ENCODE assay signal across 8 cellular contexts in the genomic region with DNA sequence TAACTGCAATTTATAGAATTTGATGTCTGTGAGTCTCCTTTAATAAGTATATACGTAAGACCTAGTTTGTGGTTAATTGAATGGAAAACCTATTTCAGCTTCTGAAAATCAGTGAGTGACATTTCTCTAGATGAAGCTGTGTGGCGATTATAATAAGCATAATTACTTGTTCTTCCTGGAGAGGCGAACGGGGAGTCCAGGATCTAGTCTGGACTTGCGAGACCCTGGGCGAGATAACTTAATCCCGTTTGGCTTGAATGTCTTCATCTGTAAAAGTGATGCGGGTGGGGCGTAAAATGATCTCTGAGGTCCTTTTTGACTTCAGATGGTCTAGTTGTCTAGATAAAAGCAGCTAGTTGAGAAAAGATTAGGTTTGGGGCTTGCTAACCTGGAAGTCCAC. TPM values are rescaled to one million over a fixed set of nuclear protein-coding genes. Genes with fewer than 3 reads are reported as not detected.
DNase-seq lines count a peak whose midpoint lies in the region; ATAC-seq and TF ChIP-seq lines count a peak whose summit lies in the region.

No MANE protein-coding gene starts in this region.

- no peaks in the 10 kb centered on the region for H3K9me3 ChIP-seq in T-helper 17 cell (ENCODE audit: control insufficient read depth, low read length, poor library complexity, severe bottlenecking)
- H3K9me3 ChIP-seq in esophagus squamous epithelium, result no peaks in the 10 kb centered on the region
- H3K9me3 ChIP-seq in trophoblast cell (ENCODE audit: insufficient read depth, low read depth, low read length), result no peaks in the 10 kb centered on the region

- peak overlapping the region in 3 of 4 donors; percentile 94 to 96 (median 96) for H3K27ac ChIP-seq in esophagus squamous epithelium
- no peak overlapping the region for H3K27ac ChIP-seq in trophoblast cell (ENCODE audit: low read depth, low read length)

- H3K14ac ChIP-seq in trophoblast cell (ENCODE audit: low read length), result no peak overlapping the region

- CTCF ChIA-PET in Calu3 (lab: Charles Lee), result interaction anchor here (1.0 kb wide), 1 partner anchor 9 kb away, joined by 4 read pairs; no protein-coding TSS in a partner anchor

- peaks cover 5% of the 10 kb centered on the region for H3K79me2 ChIP-seq in trophoblast cell (ENCODE audit: control insufficient read depth, insufficient read depth, low read length, poor library complexity)

- peak overlapping the region; percentile 43 for H3K27ac Mint-ChIP-seq in Calu3 (ENCODE audit: unreplicated experiment)
- H3K27ac Mint-ChIP-seq in T-helper 17 cell, result no peak overlapping the region

- H3K27me3 ChIP-seq in esophagus squamous epithelium (peaks cover 0 to 17% (median 0%) of the 10 kb centered on the region in 4 donors), trophoblast cell (ENCODE audit: insufficient read depth, low read length) (no peaks in the 10 kb centered on the region)

- peak overlapping the region; percentile 67 to 88 (median 79) for H3K4me3 ChIP-seq in esophagus squamous epithelium
- H3K4me3 ChIP-seq in trophoblast cell (ENCODE audit: low read depth, low read length), result no peak overlapping the region

- intact Hi-C loops in Calu3 (cut with micrococcal nuclease; ENCODE audit: unreplicated experiment) (loop anchor here (2.0 kb wide), 1 partner anchor 22 kb away; no protein-coding TSS in a partner anchor), esophagus squamous epithelium (cut with DNase I) (no loop called here)

- no peak overlapping the region for H4K91ac ChIP-seq in trophoblast cell (ENCODE audit: low read depth, low read length)

- DNase-seq in Calu3, result no peak
- no peak for DNase-seq in T-helper 17 cell
- DNase-seq in esophagus squamous epithelium (lab: John Stamatoyannopoulos, UW), result no peak
- DNase-seq in trophoblast cell, result peak; percentile 14 to 52
- no peak for DNase-seq in DMS79 (lab: John Stamatoyannopoulos, UW)
- DNase-seq in RKO (ENCODE audit: low spot score), result no peak

- H2BK120ac ChIP-seq in trophoblast cell (ENCODE audit: insufficient read depth, low read length, poor library complexity), result no peak overlapping the region

- H3K27me3 Mint-ChIP-seq in Calu3 (ENCODE audit: unreplicated experiment) (no peaks in the 10 kb centered on the region), T-helper 17 cell (peaks cover 42% of the 10 kb centered on the region)

- H3K4me3 Mint-ChIP-seq in Calu3 (ENCODE audit: low read depth, unreplicated experiment) (peak overlapping the region; percentile 87), T-helper 17 cell (peak overlapping the region; percentile 50)

- H3K9ac ChIP-seq in trophoblast cell (ENCODE audit: low read length), result no peak overlapping the region

- no peak overlapping the region for H2AFZ ChIP-seq in trophoblast cell (ENCODE audit: insufficient read depth, low read length, poor library complexity)

- no peak for ATAC-seq in T-helper 17 cell
- ATAC-seq in GM18909 (IDR thresholded peaks at IDR 0.05; ENCODE audit: poor library complexity, unreplicated experiment), result no peak
- ATAC-seq in HG02884 (IDR thresholded peaks at IDR 0.05; ENCODE audit: unreplicated experiment), result no peak

- no TSS peak for BruUV-seq in Calu3 (replicated peaks; lab: Mats Ljungman, UMichigan)

- peak overlapping the region; percentile 41 for H3K4me2 ChIP-seq in trophoblast cell (ENCODE audit: low read length)

- no peak overlapping the region for H2AK5ac ChIP-seq in trophoblast cell (ENCODE audit: low read length)

- H3K36me3 Mint-ChIP-seq in Calu3 (ENCODE audit: insufficient read depth, unreplicated experiment) (peaks cover 35% of the 10 kb centered on the region), T-helper 17 cell (ENCODE audit: low read depth) (peaks cover 3% of the 10 kb centered on the region)

- no peak overlapping the region for H2BK12ac ChIP-seq in trophoblast cell (ENCODE audit: low read length)

- H3K4me1 ChIP-seq in esophagus squamous epithelium, result peaks cover 0 to 59% (median 0%) of the 10 kb centered on the region in 3 donors
- peaks cover 2 to 7% of the 10 kb centered on the region in 2 experiments for H3K4me1 ChIP-seq in trophoblast cell (ENCODE audit: control insufficient read depth in 1 of 2, insufficient read depth in 2 of 2, low read length in 2 of 2)

- H3K18ac ChIP-seq in trophoblast cell (ENCODE audit: low read length), result no peak overlapping the region

- H3K23ac ChIP-seq in trophoblast cell (ENCODE audit: low read length), result no peak overlapping the region

- H3K4me1 Mint-ChIP-seq in Calu3 (ENCODE audit: low read depth, unreplicated experiment), result peaks cover 31% of the 10 kb centered on the region
- peaks cover 9% of the 10 kb centered on the region for H3K4me1 Mint-ChIP-seq in T-helper 17 cell

- H2BK5ac ChIP-seq in trophoblast cell (ENCODE audit: low read depth, low read length, poor library complexity), result no peak overlapping the region

- H3K4ac ChIP-seq in trophoblast cell (ENCODE audit: low read depth, low read length), result no peak overlapping the region

- TF ChIP-seq POLR2A in esophagus squamous epithelium (IDR thresholded peaks at IDR 0.05), result no peak

- no peak overlapping the region for H4K8ac ChIP-seq in trophoblast cell (ENCODE audit: low read depth, low read length)

- H3K9me3 Mint-ChIP-seq in Calu3 (ENCODE audit: low read depth, unreplicated experiment), result no peaks in the 10 kb centered on the region

- 45 to 54% methylated on average over 9 of the region's 9 CpGs for WGBS in esophagus squamous epithelium, 2 donors
- WGBS in trophoblast cell (ENCODE audit: extremely low coverage, insufficient coverage, insufficient read length), result no CpG with 5 or more reads among the region's 9 CpGs

- H3K36me3 ChIP-seq in esophagus squamous epithelium (peaks cover 0 to 39% (median 0%) of the 10 kb centered on the region in 3 donors), trophoblast cell (ENCODE audit: control insufficient read depth in 1 of 2, insufficient read depth in 2 of 2, low read length in 2 of 2) (peaks cover 3% of the 10 kb centered on the region in 2 experiments)

- H3K79me1 ChIP-seq in trophoblast cell (ENCODE audit: low read length), result peaks cover 9% of the 10 kb centered on the region

- no peak overlapping the region for H4K12ac ChIP-seq in trophoblast cell (ENCODE audit: low read depth, low read length)

- TF ChIP-seq CTCF in Calu3 (IDR thresholded peaks at IDR 0.05; ENCODE audit: unreplicated experiment), result no peak
- no peak for TF ChIP-seq CTCF in esophagus squamous epithelium (IDR thresholded peaks at IDR 0.05)

RNA-seq across cellular contexts. Expression of a gene that starts 1.1 kb away (rescaled TPM):
- total RNA-seq in Calu3 (2022), result 22.9 and 23.9 TPM in 2 replicates
- total RNA-seq in T-helper 17 cell, result under 1 TPM in 1 of 2 donors, not detected in 1; 0.07 TPM
- total RNA-seq in esophagus squamous epithelium, result 10 to 100 TPM; 31.7 to 60.1 (median 45.1) TPM
- polyA plus RNA-seq in trophoblast cell (2013), result 5.1 and 5.4 TPM in 2 replicates

RNA-seq across cellular contexts. Expression of a gene that starts 36.3 kb away (rescaled TPM):
- 0.07 TPM in 1 of 2 replicates, not detected in the other for total RNA-seq in Calu3 (2022)
- not detected for total RNA-seq in T-helper 17 cell
- total RNA-seq in esophagus squamous epithelium, result under 1 TPM in 1 of 4 donors, not detected in 3; 0.18 TPM
- 0.06 and 0.07 TPM in 2 replicates for polyA plus RNA-seq in trophoblast cell (2013)

Comparison
In these comparisons a context has a peak if more than half of its experiments do, and no peak if none do; other contexts are left out.
1. DNase-seq: peak in trophoblast cell (2 of 2); none in Calu3 (single experiment), T-helper 17 cell (0 of 3), esophagus squamous epithelium (single experiment), DMS79 (single experiment) and RKO (single experiment).
2. RNA of a gene that starts 1.1 kb away (total RNA-seq): 31.7 to 60.1 TPM in esophagus squamous epithelium and 22.9 to 23.9 TPM in Calu3; 0.07 TPM in T-helper 17 cell; every median in the first group is over 10 times any median in the second.